Comparison of ENCODE assay signal across 9 cellular contexts in the genomic region with DNA sequence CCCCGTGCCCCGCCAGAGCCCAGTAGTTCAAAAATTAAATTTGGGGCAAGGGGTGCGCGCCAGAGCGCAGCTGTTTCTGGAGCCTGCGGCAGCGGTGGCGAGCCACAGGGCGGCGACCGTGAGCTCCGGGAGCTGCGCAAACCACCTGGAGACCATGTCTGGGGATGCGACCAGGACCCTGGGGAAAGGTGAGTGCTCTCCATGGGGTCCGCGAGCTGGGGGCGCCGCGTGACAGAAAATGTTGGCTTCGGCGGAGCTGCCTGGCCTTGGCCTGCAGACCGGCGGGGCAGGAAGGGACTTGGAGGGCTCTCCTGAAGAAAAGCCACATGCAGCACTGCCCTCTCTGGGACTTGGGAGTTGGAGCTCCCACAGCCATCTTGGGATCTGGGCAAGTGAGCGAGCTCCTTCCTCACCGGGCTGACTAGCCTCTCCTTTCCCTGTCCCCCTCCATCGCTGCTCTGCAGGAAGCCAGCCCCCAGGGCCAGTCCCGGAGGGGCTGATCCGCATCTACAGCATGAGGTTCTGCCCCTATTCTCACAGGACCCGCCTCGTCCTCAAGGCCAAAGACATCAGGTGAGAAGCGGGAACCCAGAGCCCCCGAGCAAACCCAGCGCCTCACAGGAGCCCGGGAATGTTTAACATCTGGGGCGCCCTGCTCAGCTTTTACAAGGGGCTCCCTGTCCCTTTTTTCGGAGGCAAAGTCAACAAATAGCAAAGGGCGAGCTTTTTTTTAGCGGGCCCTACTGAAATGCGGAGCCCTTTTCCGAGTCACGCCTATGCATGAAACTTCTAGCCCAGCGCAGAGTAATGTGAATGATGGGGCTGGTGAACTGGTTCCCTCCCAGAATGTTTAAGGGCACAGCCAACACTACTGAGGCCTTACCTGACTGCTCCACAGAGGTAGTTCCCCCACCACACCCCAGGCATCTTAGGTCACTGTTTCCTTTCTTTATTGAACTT. TPM values are rescaled to one million over a fixed set of nuclear protein-coding genes. Genes with fewer than 3 reads are reported as not detected.
DNase-seq lines count a peak whose midpoint lies in the region; ATAC-seq and TF ChIP-seq lines count a peak whose summit lies in the region.
"Had no signal": no experiment of that assay in that cellular context is flagged by ENCODE, and none has a peak within 500 bp of the region (broad histone marks: within the 10 kb centered on the region; RNA-seq: fewer than 3 reads in every experiment).

No MANE protein-coding gene starts in this region.

- peaks cover 19% of the 10 kb centered on the region for H3K27me3 Mint-ChIP-seq in activated naive CD8-positive, alpha-beta T cell treated with anti-CD3 and anti-CD28 coated beads for 36 hours

- H3K4me1 ChIP-seq in cardiac muscle cell (ENCODE audit: low read depth): no peaks in the 10 kb centered on the region
- no peaks in the 10 kb centered on the region for H3K4me1 ChIP-seq in rectal smooth muscle tissue (ENCODE audit: control insufficient read depth, insufficient read depth, low read length)

- H3K9me3 Mint-ChIP-seq in activated naive CD8-positive, alpha-beta T cell treated with anti-CD3 and anti-CD28 coated beads for 36 hours: no peaks in the 10 kb centered on the region

- peak overlapping the region; percentile 67 for H3K4me3 Mint-ChIP-seq in activated naive CD8-positive, alpha-beta T cell treated with anti-CD3 and anti-CD28 coated beads for 36 hours

- H3K27ac Mint-ChIP-seq in activated naive CD8-positive, alpha-beta T cell treated with anti-CD3 and anti-CD28 coated beads for 36 hours: no peak overlapping the region

- TF ChIP-seq CTCF in HFF-Myc (IDR thresholded peaks at IDR 0.05; ENCODE audit: low read depth, low read length, missing control alignments) (peak; percentile 82), cardiac muscle cell (IDR thresholded peaks at IDR 0.05; ENCODE audit: low read depth, low read length) (peak; percentile 94)

- no peaks in the 10 kb centered on the region for H3K27me3 ChIP-seq in cardiac muscle cell
- no peaks in the 10 kb centered on the region for H3K27me3 ChIP-seq in rectal smooth muscle tissue (ENCODE audit: control insufficient read depth, insufficient read depth, low read length)

- H3K36me3 Mint-ChIP-seq in activated naive CD8-positive, alpha-beta T cell treated with anti-CD3 and anti-CD28 coated beads for 36 hours: no peaks in the 10 kb centered on the region

- peak overlapping the region; percentile 39 for H3K4me3 ChIP-seq in HFF-Myc (replicated peaks; ENCODE audit: low read depth, low read length)
- H3K4me3 ChIP-seq in cardiac muscle cell: no peak overlapping the region
- H3K4me3 ChIP-seq in rectal smooth muscle tissue (ENCODE audit: low read length): peak overlapping the region; percentile 53
- H3K4me3 ChIP-seq: SK-N-MC had no signal

- H3K4me1 Mint-ChIP-seq in activated naive CD8-positive, alpha-beta T cell treated with anti-CD3 and anti-CD28 coated beads for 36 hours: peaks cover 6% of the 10 kb centered on the region

- no peak overlapping the region for H3K27ac ChIP-seq in cardiac muscle cell
- no peak overlapping the region for H3K27ac ChIP-seq in rectal smooth muscle tissue (ENCODE audit: low read depth, low read length)
- H3K27ac ChIP-seq: SK-N-MC had no signal

- H3K9me3 ChIP-seq in cardiac muscle cell (ENCODE audit: low read depth): no peaks in the 10 kb centered on the region

- no peak for ATAC-seq in HG03045 (IDR thresholded peaks at IDR 0.05; ENCODE audit: unreplicated experiment)

- H3K36me3 ChIP-seq in cardiac muscle cell (no peaks in the 10 kb centered on the region), rectal smooth muscle tissue (ENCODE audit: control insufficient read depth, insufficient read depth, low read length) (no peaks in the 10 kb centered on the region)

- peak; percentile 82 for DNase-seq in ELF-1 (ENCODE audit: low read depth, low spot score)
- DNase-seq in HFF-Myc (ENCODE audit: extremely low read depth, low read depth): no peak
- peak; percentile 37 for DNase-seq in RPMI7951 (ENCODE audit: low read depth)
- peak; percentile 57 for DNase-seq in activated naive CD8-positive, alpha-beta T cell treated with anti-CD3 and anti-CD28 coated beads for 36 hours
- peak; percentile 49 to 52 for DNase-seq in cardiac muscle cell (ENCODE audit: low read depth in 1 of 2, low spot score in 1 of 2)
- DNase-seq in NCI-H2029 (lab: John Stamatoyannopoulos, UW): no peak

- no peak overlapping the region for H3K9ac ChIP-seq in rectal smooth muscle tissue (ENCODE audit: low read length)

RNA-seq across cellular contexts. Expression of gene GSTO2, which starts 6.1 kb away (rescaled TPM):
- 2.3 and 2.6 TPM in 2 replicates for total RNA-seq in RPMI7951 (2014; rRNA removed; shearing (Covaris generic))
- 1 to 10 TPM; 1.5 to 2.5 TPM for total RNA-seq in activated naive CD8-positive, alpha-beta T cell treated with anti-CD3 and anti-CD28 coated beads for 36 hours
- total RNA-seq in cardiac muscle cell: 1.7 and 2.2 TPM in 2 replicates
- polyA plus RNA-seq in cardiac muscle cell: 3.0 and 5.1 TPM in 2 replicates

RNA-seq across cellular contexts. Expression of gene GSTO1, which starts 20.4 kb away (rescaled TPM):
- 189 and 193 TPM in 2 replicates for total RNA-seq in RPMI7951 (2014; rRNA removed; shearing (Covaris generic))
- total RNA-seq in activated naive CD8-positive, alpha-beta T cell treated with anti-CD3 and anti-CD28 coated beads for 36 hours: 100 to 1,000 TPM; 148 to 153 TPM
- total RNA-seq in cardiac muscle cell: 80.5 and 111 TPM in 2 replicates
- 245 and 260 TPM in 2 replicates for polyA plus RNA-seq in cardiac muscle cell

RNA-seq across cellular contexts. Expression of gene CFAP43, which starts 42.9 kb away (rescaled TPM):
- total RNA-seq in RPMI7951 (2014; rRNA removed; shearing (Covaris generic)): 0.24 and 0.78 TPM in 2 replicates
- total RNA-seq in activated naive CD8-positive, alpha-beta T cell treated with anti-CD3 and anti-CD28 coated beads for 36 hours: not detected
- 0.36 and 2.0 TPM in 2 replicates for total RNA-seq in cardiac muscle cell
- 0.67 and 1.9 TPM in 2 replicates for polyA plus RNA-seq in cardiac muscle cell

Comparison
In these comparisons a context has a peak if more than half of its experiments do, and no peak if none do; other contexts are left out.
1. DNase-seq: peak in ELF-1 (single experiment), RPMI7951 (single experiment), activated naive CD8-positive, alpha-beta T cell treated with anti-CD3 and anti-CD28 coated beads for 36 hours (single experiment) and cardiac muscle cell (2 of 2); none in HFF-Myc (single experiment) and NCI-H2029 (single experiment).